9 cellular contexts compared by ENCODE assay signal in the genomic region with DNA sequence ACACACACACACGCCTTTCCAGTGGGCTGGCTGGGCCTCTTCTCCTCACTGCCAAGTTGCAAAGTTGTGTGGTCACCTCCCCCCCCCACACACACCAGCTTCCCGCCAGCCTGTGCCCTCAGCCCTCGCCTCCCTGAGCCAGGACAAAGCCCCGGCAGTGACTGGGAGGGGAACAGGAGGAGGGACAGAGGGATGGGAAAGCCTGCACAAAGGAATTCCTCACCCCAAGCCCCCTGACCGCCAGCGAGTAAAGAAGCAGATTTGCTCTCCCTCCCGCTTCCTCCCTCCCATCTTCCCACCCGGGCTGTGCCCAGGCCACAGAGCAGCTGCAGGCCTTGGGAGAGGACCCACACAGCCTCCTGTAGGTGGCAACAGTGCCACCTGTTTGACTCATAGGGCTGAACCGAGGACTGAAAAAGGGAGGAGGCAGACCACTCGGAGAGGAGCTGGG. TPM values are rescaled to one million over a fixed set of nuclear protein-coding genes. Genes with fewer than 3 reads are reported as not detected.
DNase-seq lines count a peak whose midpoint lies in the region; ATAC-seq and TF ChIP-seq lines count a peak whose summit lies in the region.
"Had no signal": no experiment of that assay in that cellular context is flagged by ENCODE, and none has a peak within 500 bp of the region (broad histone marks: within the 10 kb centered on the region; RNA-seq: fewer than 3 reads in every experiment).

A gene with protein sequence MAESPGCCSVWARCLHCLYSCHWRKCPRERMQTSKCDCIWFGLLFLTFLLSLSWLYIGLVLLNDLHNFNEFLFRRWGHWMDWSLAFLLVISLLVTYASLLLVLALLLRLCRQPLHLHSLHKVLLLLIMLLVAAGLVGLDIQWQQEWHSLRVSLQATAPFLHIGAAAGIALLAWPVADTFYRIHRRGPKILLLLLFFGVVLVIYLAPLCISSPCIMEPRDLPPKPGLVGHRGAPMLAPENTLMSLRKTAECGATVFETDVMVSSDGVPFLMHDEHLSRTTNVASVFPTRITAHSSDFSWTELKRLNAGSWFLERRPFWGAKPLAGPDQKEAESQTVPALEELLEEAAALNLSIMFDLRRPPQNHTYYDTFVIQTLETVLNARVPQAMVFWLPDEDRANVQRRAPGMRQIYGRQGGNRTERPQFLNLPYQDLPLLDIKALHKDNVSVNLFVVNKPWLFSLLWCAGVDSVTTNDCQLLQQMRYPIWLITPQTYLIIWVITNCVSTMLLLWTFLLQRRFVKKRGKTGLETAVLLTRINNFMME (plus strand): TSS at position 429 of the 451 bp plus-strand sequence. CDS start 1,671 bp downstream, outside the sequence.

- peak; percentile 60 for DNase-seq in Calu3
- peak; percentile 16 for DNase-seq in NB4 (ENCODE audit: low read depth)
- DNase-seq in ascending aorta (ENCODE audit: low spot score in 2 of 2): no peak
- no peak for DNase-seq in left lung
- DNase-seq in activated effector memory CD4-positive, alpha-beta T cell treated with Interleukin-2 at 50 U/mL for 16 hours: no peak

- peak; percentile 80 for ATAC-seq in left lung
- no peak for ATAC-seq in GM19467 (IDR thresholded peaks at IDR 0.05; ENCODE audit: unreplicated experiment)
- ATAC-seq in GM21619 (IDR thresholded peaks at IDR 0.05; ENCODE audit: unreplicated experiment): no peak
- no peak for ATAC-seq in HG03469 (IDR thresholded peaks at IDR 0.05; ENCODE audit: unreplicated experiment)

- no peak within 1 kb of the TSS for H3K27ac Mint-ChIP-seq in Calu3 (ENCODE audit: unreplicated experiment)

- H3K36me3 Mint-ChIP-seq in Calu3 (ENCODE audit: insufficient read depth, unreplicated experiment): peaks cover 8% of the 10 kb centered on the region

- H3K4me1 ChIP-seq in ascending aorta (no peaks in the 10 kb centered on the region), left lung (no peaks in the 10 kb centered on the region)

- TF ChIP-seq CTCF in Calu3 (IDR thresholded peaks at IDR 0.05; ENCODE audit: unreplicated experiment) (peak; percentile 33), NB4 (IDR thresholded peaks at IDR 0.05; ENCODE audit: low read depth, low read length) (peak; percentile 20), ascending aorta (IDR thresholded peaks at IDR 0.05) (peak in 2 of 3 experiments; percentile 17 to 47), left lung (IDR thresholded peaks at IDR 0.05) (no peak)

- BruUV-seq in Calu3 (replicated peaks; lab: Mats Ljungman, UMichigan): no TSS peak

- H3K4me3 ChIP-seq in NB4 (ENCODE audit: low read depth, low read length): no peak within 1 kb of the TSS
- no peak within 1 kb of the TSS for H3K4me3 ChIP-seq in ascending aorta
- no peak within 1 kb of the TSS for H3K4me3 ChIP-seq in left lung

- no peaks in the 10 kb centered on the region for H3K27me3 Mint-ChIP-seq in Calu3 (ENCODE audit: unreplicated experiment)

- H3K4me3 Mint-ChIP-seq in Calu3 (ENCODE audit: low read depth, unreplicated experiment): peak within 1 kb of the TSS; percentile 41

- peaks cover 5% of the 10 kb centered on the region for H3K4me1 Mint-ChIP-seq in Calu3 (ENCODE audit: low read depth, unreplicated experiment)

- no peaks in the 10 kb centered on the region for H3K9me3 Mint-ChIP-seq in Calu3 (ENCODE audit: low read depth, unreplicated experiment)

- intact Hi-C loops in Calu3 (cut with micrococcal nuclease; ENCODE audit: unreplicated experiment) (loop anchor here (2.0 kb wide), 2 partner anchors 132 to 242 kb away; no protein-coding TSS in a partner anchor), ascending aorta (cut with DNase I) (no loop called here), left lung (cut with DNase I) (no loop called here)

- H3K9me3 ChIP-seq in ascending aorta: no peaks in the 10 kb centered on the region
- no peaks in the 10 kb centered on the region for H3K9me3 ChIP-seq in left lung

- TF ChIP-seq POLR2A in NB4 (IDR thresholded peaks at IDR 0.05; ENCODE audit: extremely low read depth, insufficient read length): no peak

- no peak within 1 kb of the TSS for H3K27ac ChIP-seq in ascending aorta
- no peak within 1 kb of the TSS for H3K27ac ChIP-seq in left lung

- H3K27me3 ChIP-seq in ascending aorta: no peaks in the 10 kb centered on the region
- H3K27me3 ChIP-seq in left lung: no peaks in the 10 kb centered on the region

- CTCF ChIA-PET in Calu3 (lab: Charles Lee): interaction anchor here (0.6 to 3.0 kb wide), 7 partner anchors 11 to 243 kb away, joined by 3 to 26 read pairs (median 5); no protein-coding TSS in a partner anchor

- no peaks in the 10 kb centered on the region for H3K36me3 ChIP-seq in ascending aorta
- no peaks in the 10 kb centered on the region for H3K36me3 ChIP-seq in left lung

RNA-seq across cellular contexts. Expression of the gene that starts here (rescaled TPM):
- not detected in 2 replicates for total RNA-seq in Calu3 (2022)
- total RNA-seq in ascending aorta: not detected
- not detected for total RNA-seq in left lung
- total RNA-seq: mononuclear cell had no signal

Comparison
In these comparisons a context has a peak if more than half of its experiments do, and no peak if none do; other contexts are left out.
1. Peak in DNase-seq in Calu3; RNA of the gene not detected or under 1 TPM.
2. Peak in ATAC-seq in left lung; RNA of the gene not detected or under 1 TPM.
3. CTCF ChIP-seq: peak in Calu3 (single experiment), NB4 (single experiment) and ascending aorta (2 of 3); none in left lung (0 of 2).